9 cellular contexts compared by ENCODE assay signal in genomic region chr4:56530269-56531148, GRCh38. TPM values are rescaled to one million over a fixed set of nuclear protein-coding genes. Genes with fewer than 3 reads are reported as not detected.
A peak's percentile ranks its signal among the peaks of the same experiment; 100 is the strongest.
DNase-seq lines count a peak whose midpoint lies in the region; ATAC-seq, FAIRE-seq and TF ChIP-seq lines count a peak whose summit lies in the region.
"Had no signal": no experiment of that assay in that cellular context is flagged by ENCODE, and none has a peak within 500 bp of the region (broad histone marks: within the 10 kb centered on the region; RNA-seq: fewer than 3 reads in every experiment).

No MANE protein-coding gene starts in this region.

- DNase-seq in COLO829 (ENCODE audit: low spot score) (peak; percentile 87), HTR-8/SVneo (ENCODE audit: insufficient read length, low spot score) (peak; percentile 65), RPMI7951 (ENCODE audit: low read depth) (peak; percentile 84), fibroblast of villous mesenchyme (ENCODE audit: low read depth) (peak; percentile 80), nephron progenitor cell (peak; percentile 92)
- DNase-seq in stimulated activated naive B cell treated with anti-CD40 and anti-IgM and Interleukin-4, amounts not matched to agents 10 μg/mL and 1 μg/mL and 100 μg/mL, for 72 hours, result peak; percentile 67

- H3K27me3 Mint-ChIP-seq in activated T-helper 17 cell treated with anti-CD3 and anti-CD28 coated beads, Interleukin-2, amount 50 U/mL, for 72 hours, result no peaks in the 10 kb centered on the region
- H3K27me3 Mint-ChIP-seq in nephron progenitor cell (ENCODE audit: low read depth, poor library complexity), result peaks cover 31% of the 10 kb centered on the region
- no peaks in the 10 kb centered on the region for H3K27me3 Mint-ChIP-seq in stimulated activated naive B cell treated with anti-CD40 and anti-IgM and Interleukin-4, amounts not matched to agents 10 μg/mL and 1 μg/mL and 100 μg/mL, for 72 hours

- no peak for FAIRE-seq in HTR-8/SVneo (lab: Jason Lieb, UNC)
- FAIRE-seq: TTC549 had no signal

- H3K36me3 Mint-ChIP-seq in activated T-helper 17 cell treated with anti-CD3 and anti-CD28 coated beads, Interleukin-2, amount 50 U/mL, for 72 hours (ENCODE audit: low read depth), result no peaks in the 10 kb centered on the region
- no peaks in the 10 kb centered on the region for H3K36me3 Mint-ChIP-seq in nephron progenitor cell (ENCODE audit: low read depth)
- H3K36me3 Mint-ChIP-seq in stimulated activated naive B cell treated with anti-CD40 and anti-IgM and Interleukin-4, amounts not matched to agents 10 μg/mL and 1 μg/mL and 100 μg/mL, for 72 hours, result no peaks in the 10 kb centered on the region

- TF ChIP-seq CTCF in fibroblast of villous mesenchyme (IDR thresholded peaks at IDR 0.05; ENCODE audit: insufficient read depth, low read depth, low read length) (no peak), nephron progenitor cell (IDR thresholded peaks at IDR 0.05) (no peak)

- H3K4me3 ChIP-seq in fibroblast of villous mesenchyme (ENCODE audit: low read depth, low read length), result peak overlapping the region; percentile 63

- H3K27ac Mint-ChIP-seq in activated T-helper 17 cell treated with anti-CD3 and anti-CD28 coated beads, Interleukin-2, amount 50 U/mL, for 72 hours, result no peak overlapping the region
- H3K27ac Mint-ChIP-seq in nephron progenitor cell, result no peak overlapping the region
- no peak overlapping the region for H3K27ac Mint-ChIP-seq in stimulated activated naive B cell treated with anti-CD40 and anti-IgM and Interleukin-4, amounts not matched to agents 10 μg/mL and 1 μg/mL and 100 μg/mL, for 72 hours

- H3K4me1 Mint-ChIP-seq in activated T-helper 17 cell treated with anti-CD3 and anti-CD28 coated beads, Interleukin-2, amount 50 U/mL, for 72 hours, result no peaks in the 10 kb centered on the region
- no peaks in the 10 kb centered on the region for H3K4me1 Mint-ChIP-seq in nephron progenitor cell
- no peaks in the 10 kb centered on the region for H3K4me1 Mint-ChIP-seq in stimulated activated naive B cell treated with anti-CD40 and anti-IgM and Interleukin-4, amounts not matched to agents 10 μg/mL and 1 μg/mL and 100 μg/mL, for 72 hours

- H3K4me3 Mint-ChIP-seq in activated T-helper 17 cell treated with anti-CD3 and anti-CD28 coated beads, Interleukin-2, amount 50 U/mL, for 72 hours, result no peak overlapping the region
- no peak overlapping the region for H3K4me3 Mint-ChIP-seq in nephron progenitor cell
- H3K4me3 Mint-ChIP-seq in stimulated activated naive B cell treated with anti-CD40 and anti-IgM and Interleukin-4, amounts not matched to agents 10 μg/mL and 1 μg/mL and 100 μg/mL, for 72 hours, result no peak overlapping the region

- no peaks in the 10 kb centered on the region for H3K9me3 Mint-ChIP-seq in activated T-helper 17 cell treated with anti-CD3 and anti-CD28 coated beads, Interleukin-2, amount 50 U/mL, for 72 hours
- H3K9me3 Mint-ChIP-seq in nephron progenitor cell, result peaks cover 3% of the 10 kb centered on the region
- no peaks in the 10 kb centered on the region for H3K9me3 Mint-ChIP-seq in stimulated activated naive B cell treated with anti-CD40 and anti-IgM and Interleukin-4, amounts not matched to agents 10 μg/mL and 1 μg/mL and 100 μg/mL, for 72 hours

- peak; percentile 98 for ATAC-seq in GM21390 (IDR thresholded peaks at IDR 0.05; ENCODE audit: unreplicated experiment)
- peak; percentile 99 for ATAC-seq in activated T-helper 17 cell treated with anti-CD3 and anti-CD28 coated beads, Interleukin-2, amount 50 U/mL, for 72 hours (replicated peaks)
- ATAC-seq in stimulated activated naive B cell treated with anti-CD40 and anti-IgM and Interleukin-4, amounts not matched to agents 10 μg/mL and 1 μg/mL and 100 μg/mL, for 72 hours (replicated peaks), result peak; percentile 99 to 100

RNA-seq across cellular contexts. Expression of gene ARL9, which starts 24.9 kb away (rescaled TPM):
- total RNA-seq in RPMI7951 (2014; rRNA removed; shearing (Covaris generic)), result 0.48 and 1.5 TPM in 2 replicates
- total RNA-seq in activated T-helper 17 cell treated with anti-CD3 and anti-CD28 coated beads, Interleukin-2, amount 50 U/mL, for 72 hours, result under 1 TPM; 0.24 to 0.37 TPM
- 0.32 and 0.43 TPM in 2 replicates for total RNA-seq in fibroblast of villous mesenchyme

Comparison
In these comparisons a context has a peak if more than half of its experiments do, and no peak if none do; other contexts are left out.
1. Peak in every context shown above with its lines: DNase-seq, ATAC-seq and H3K4me3 ChIP-seq.